Comparison of ENCODE assay signal across 8 cellular contexts in the genomic region with DNA sequence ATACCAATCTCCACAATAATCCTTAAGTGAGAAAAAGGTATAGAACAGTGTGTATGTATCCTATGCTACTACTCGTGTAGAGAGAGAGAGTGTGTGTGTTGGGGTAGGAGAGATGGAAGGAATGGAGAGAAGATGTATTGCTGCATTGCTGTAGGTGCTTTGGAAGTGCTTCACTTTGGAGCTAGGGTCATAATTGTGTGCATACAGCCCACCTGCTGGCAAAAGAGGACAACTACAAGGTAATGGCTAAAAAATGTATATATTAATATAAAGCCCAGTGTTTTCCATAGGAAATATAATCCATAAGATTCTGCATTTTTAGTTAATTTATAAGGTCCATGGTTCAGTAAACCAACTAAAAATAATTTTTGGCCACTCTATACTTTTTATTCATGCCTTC. TPM values are rescaled to one million over a fixed set of nuclear protein-coding genes. Genes with fewer than 3 reads are reported as not detected.
DNase-seq lines count a peak whose midpoint lies in the region; ATAC-seq and TF ChIP-seq lines count a peak whose summit lies in the region.

No MANE protein-coding gene starts in this region.

- ATAC-seq in left cardiac atrium, result no peak
- no peak for ATAC-seq in GM21367 (IDR thresholded peaks at IDR 0.05; ENCODE audit: unreplicated experiment)

- TF ChIP-seq CTCF in cardiac muscle cell (IDR thresholded peaks at IDR 0.05; ENCODE audit: low read depth, low read length) (peak; percentile 55), retinal pigment epithelial cell (conservative IDR thresholded peaks at IDR 0.05; ENCODE audit: low read depth, low read length) (peak; percentile 69)

- no peak overlapping the region for H3K27ac ChIP-seq in cardiac muscle cell

- H3K4me3 ChIP-seq in cardiac muscle cell (no peak overlapping the region), adipocyte (ENCODE audit: low read length) (no peak overlapping the region), retinal pigment epithelial cell (ENCODE audit: low read length) (no peak overlapping the region)

- peak; percentile 36 to 47 for DNase-seq in cardiac muscle cell (ENCODE audit: low read depth in 1 of 2, low spot score in 1 of 2)
- no peak for DNase-seq in left cardiac atrium
- peak; percentile 9 for DNase-seq in NCI-H146 treated with DMSO at 0.1 percent for 48 hours (lab: John Stamatoyannopoulos, UW; ENCODE audit: unreplicated experiment)
- DNase-seq in adipocyte (ENCODE audit: low read depth), result peak; percentile 33
- DNase-seq in retinal pigment epithelial cell (ENCODE audit: low read depth), result no peak
- DNase-seq in activated gamma-delta T cell treated with Interleukin-2 at 50 U/mL for 16 hours, result no peak
- DNase-seq in NK-92 (lab: John Stamatoyannopoulos, UW; ENCODE audit: unreplicated experiment), result no peak

- H3K36me3 ChIP-seq in cardiac muscle cell (no peaks in the 10 kb centered on the region), adipocyte (ENCODE audit: control insufficient read depth, insufficient read depth, low read length, severe bottlenecking) (peaks cover 12% of the 10 kb centered on the region)

- H3K4me1 ChIP-seq in cardiac muscle cell (ENCODE audit: low read depth), result no peaks in the 10 kb centered on the region
- H3K4me1 ChIP-seq in adipocyte (ENCODE audit: control insufficient read depth, insufficient read depth, low read length), result no peaks in the 10 kb centered on the region

- intact Hi-C loops in left cardiac atrium (cut with DNase I), result no loop called here

- no peaks in the 10 kb centered on the region for H3K9me3 ChIP-seq in cardiac muscle cell (ENCODE audit: low read depth)
- no peaks in the 10 kb centered on the region for H3K9me3 ChIP-seq in adipocyte (ENCODE audit: control insufficient read depth, low read length)

- no peak overlapping the region for H3K9ac ChIP-seq in adipocyte (ENCODE audit: low read length)

- no peaks in the 10 kb centered on the region for H3K27me3 ChIP-seq in cardiac muscle cell
- H3K27me3 ChIP-seq in adipocyte (replicated peaks; ENCODE audit: control insufficient read depth, insufficient read depth, low read length), result no peaks in the 10 kb centered on the region

RNA-seq across cellular contexts. Expression of gene SERAC1, which starts 36.1 kb away (rescaled TPM):
- 6.4 and 8.7 TPM in 2 replicates for total RNA-seq in cardiac muscle cell
- 10.2 and 17.4 TPM in 2 replicates for polyA plus RNA-seq in cardiac muscle cell
- total RNA-seq in left cardiac atrium, result 1 to 10 TPM; 4.2 to 6.0 TPM

RNA-seq across cellular contexts. Expression of gene GTF2H5, which starts 36.2 kb away (rescaled TPM):
- total RNA-seq in cardiac muscle cell (4.1 and 5.2 TPM in 2 replicates), left cardiac atrium (10 to 100 TPM; 23.2 to 23.3 TPM)
- polyA plus RNA-seq in cardiac muscle cell, result 52.8 and 64.1 TPM in 2 replicates

Comparison
In these comparisons a context has a peak if more than half of its experiments do, and no peak if none do; other contexts are left out.
1. DNase-seq: peak in cardiac muscle cell (2 of 2), NCI-H146 treated with DMSO at 0.1 percent for 48 hours (single experiment) and adipocyte (single experiment); none in left cardiac atrium (single experiment), retinal pigment epithelial cell (single experiment), activated gamma-delta T cell treated with Interleukin-2 at 50 U/mL for 16 hours (single experiment) and NK-92 (single experiment).